In genomic region chr12:97308576-97309198, GRCh38 we compare ENCODE assay signal across 8 cellular contexts.
A peak's percentile ranks its signal among the peaks of the same experiment; 100 is the strongest.
DNase-seq lines count a peak whose midpoint lies in the region; ATAC-seq, FAIRE-seq and TF ChIP-seq lines count a peak whose summit lies in the region.

No MANE protein-coding gene starts in this region.

- H3K27me3 ChIP-seq in H1 (replicated peaks in 1 of 4; ENCODE audit: control insufficient read depth in 3 of 4, extremely low read depth in 1 of 4, insufficient read depth in 3 of 4, low read length in 3 of 4): peaks cover 0 to 6% (median 0%) of the 10 kb centered on the region in 4 experiments; a peak in 1 of 7 replicates
- no peaks in the 10 kb centered on the region for H3K27me3 ChIP-seq in neural progenitor cell

- no peak overlapping the region for H4K8ac ChIP-seq in H1 (ENCODE audit: extremely low read depth, insufficient read depth, low read length)

- H3K9ac ChIP-seq in H1 (replicated peaks in 1 of 4; ENCODE audit: extremely low read depth in 1 of 4, low read depth in 3 of 4, low read length in 3 of 4) (no peak overlapping the region), neural progenitor cell (no peak overlapping the region)

- no peak overlapping the region for H3K23ac ChIP-seq in H1 (ENCODE audit: insufficient read length)

- H3K9me2 ChIP-seq in OCI-LY7 (ENCODE audit: insufficient read depth, low read length): no peaks in the 10 kb centered on the region

- TF ChIP-seq POLR2A in H1 (IDR thresholded peaks at IDR 0.05; ENCODE audit: control extremely low read depth in 1 of 2, low read depth in 2 of 2, low read length in 2 of 2): no peak

- no peak overlapping the region for H2BK15ac ChIP-seq in H1 (ENCODE audit: low read length)

- no peaks in the 10 kb centered on the region for H3K27me3 Mint-ChIP-seq in neural progenitor cell (ENCODE audit: insufficient read depth, low read depth)

- no peak overlapping the region for H3K56ac ChIP-seq in H1 (replicated peaks; ENCODE audit: insufficient read length, low read depth, low read length)

- 68% methylated on average over 1 of the region's 1 CpG; no CpG with 5 or more reads in 1 of the 2 experiments for WGBS in H1 (ENCODE audit: extremely low coverage in 1 of 2, insufficient coverage in 1 of 2, insufficient read length in 1 of 2, insufficient replicate concordance in 2 of 2, low coverage in 1 of 2, low lambda C conversion rate in 2 of 2, missing lambda C conversion rate in 1 of 2), 2 experiments

- H2BK5ac ChIP-seq in H1 (ENCODE audit: low read depth, low read length): no peak overlapping the region

- no peak overlapping the region for H2AK5ac ChIP-seq in H1 (ENCODE audit: low read depth, low read length)

- ATAC-seq in GM19023 (IDR thresholded peaks at IDR 0.05; ENCODE audit: unreplicated experiment) (no peak), HG03460 (IDR thresholded peaks at IDR 0.05; ENCODE audit: unreplicated experiment) (no peak)

- H3K4me1 Mint-ChIP-seq in neural progenitor cell: peaks cover 31% of the 10 kb centered on the region

- CTCF ChIA-PET in OCI-LY7 (lab: Charles Lee; ENCODE audit: unreplicated experiment) (no interaction called here), H1 (lab: Charles Lee; ENCODE audit: partially characterized antibody) (interaction anchor here (0.7 to 3.4 kb wide), 25 partner anchors 10 to 319 kb away, joined by 3 to 20 read pairs (median 4); no protein-coding TSS in a partner anchor)

- H3K79me2 ChIP-seq in OCI-LY7 (ENCODE audit: insufficient read depth, low read depth, low read length) (no peaks in the 10 kb centered on the region), H1 (ENCODE audit: control insufficient read depth in 1 of 2, insufficient read depth in 2 of 2, low read length in 2 of 2) (no peaks in the 10 kb centered on the region), neural progenitor cell (ENCODE audit: low read depth) (no peaks in the 10 kb centered on the region)

- no peak overlapping the region for H4K91ac ChIP-seq in H1 (replicated peaks; ENCODE audit: insufficient read length, low read length)

- H3K9me3 Mint-ChIP-seq in neural progenitor cell: peaks cover 13% of the 10 kb centered on the region

- H3K4me3 ChIP-seq in OCI-LY7 (ENCODE audit: low read depth, low read length, poor library complexity, severe bottlenecking) (no peak overlapping the region), H1 (ENCODE audit: extremely low read depth in 1 of 4, insufficient read depth in 2 of 4, low read depth in 3 of 4, low read length in 4 of 4) (no peak overlapping the region), neural progenitor cell (no peak overlapping the region)

- no peaks in the 10 kb centered on the region; the same call in 1 of the 2 replicates for H3K36me3 ChIP-seq in OCI-LY7 (ENCODE audit: insufficient read depth, low read length)
- H3K36me3 ChIP-seq in H1 (ENCODE audit: control insufficient read depth in 2 of 4, insufficient read depth in 4 of 4, low read length in 3 of 4): no peaks in the 10 kb centered on the region
- H3K36me3 ChIP-seq in neural progenitor cell: no peaks in the 10 kb centered on the region

- H2BK120ac ChIP-seq in H1 (replicated peaks; ENCODE audit: low read depth, low read length): no peak overlapping the region

- no peaks in the 10 kb centered on the region for H3F3A ChIP-seq in neural progenitor cell (ENCODE audit: low read depth)

- no peak overlapping the region for H3K18ac ChIP-seq in H1 (ENCODE audit: extremely low read depth, low read length)

- intact Hi-C loops in OCI-LY7 (cut with micrococcal nuclease; ENCODE audit: unreplicated experiment): loop anchor here (2.0 to 5.0 kb wide), 5 partner anchors 161 to 1088 kb away; no protein-coding TSS in a partner anchor

- peaks cover 13% of the 10 kb centered on the region for H3K36me3 Mint-ChIP-seq in neural progenitor cell

- no peak overlapping the region for H2BK20ac ChIP-seq in H1 (ENCODE audit: low read length)

- no peak overlapping the region for H3K27ac ChIP-seq in OCI-LY7 (ENCODE audit: low read depth, low read length, poor library complexity, severe bottlenecking)
- no peak overlapping the region for H3K27ac ChIP-seq in H1 (ENCODE audit: low read depth, low read length)
- H3K27ac ChIP-seq in neural progenitor cell: no peak overlapping the region

- H2BK12ac ChIP-seq in H1 (ENCODE audit: low read depth, low read length): no peak overlapping the region

- no peaks in the 10 kb centered on the region for H3K79me1 ChIP-seq in H1 (ENCODE audit: low read depth, low read length)

- FAIRE-seq in H1 (lab: Jason Lieb, UNC): peak; percentile 74

- DNase-seq in DMS 273 (lab: John Stamatoyannopoulos, UW; ENCODE audit: unreplicated experiment): peak; percentile 71
- DNase-seq in DMS 273 treated with DMSO at 0.1 percent for 48 hours (lab: John Stamatoyannopoulos, UW): no peak
- DNase-seq in HT1080 (ENCODE audit: low read depth): peak; percentile 14
- DNase-seq in OCI-LY7 (ENCODE audit: low spot score): peak; percentile 55
- DNase-seq in H1 (ENCODE audit: low read depth in 1 of 2, low spot score in 2 of 2): no peak
- peak; percentile 24 for DNase-seq in neural progenitor cell (ENCODE audit: low spot score)

- no peak for TF ChIP-seq EP300 in H1 (IDR thresholded peaks at IDR 0.05; ENCODE audit: borderline replicate concordance in 1 of 2, low read depth in 2 of 2, low read length in 2 of 2)

- H3K4me3 Mint-ChIP-seq in neural progenitor cell: no peak overlapping the region

- no peak overlapping the region for H3K14ac ChIP-seq in H1 (ENCODE audit: insufficient read length)

- H3K27ac Mint-ChIP-seq in neural progenitor cell: no peak overlapping the region

- H4K5ac ChIP-seq in H1 (ENCODE audit: insufficient read length, low read depth, low read length): no peak overlapping the region

- TF ChIP-seq RAD21 in H1 (IDR thresholded peaks at IDR 0.05 in 1 of 2, conservative IDR thresholded peaks at IDR 0.05 in 1 of 2; ENCODE audit: low read depth in 2 of 2, low read length in 2 of 2): peak; percentile 46 to 58

- H3K4me1 ChIP-seq in OCI-LY7 (ENCODE audit: insufficient read depth, low read length, poor library complexity, severe bottlenecking) (peaks cover 21% of the 10 kb centered on the region), H1 (replicated peaks in 1 of 4; ENCODE audit: control insufficient read depth in 3 of 4, insufficient read depth in 4 of 4, low read length in 3 of 4) (peaks cover 1 to 12% (median 5%) of the 10 kb centered on the region in 4 experiments), neural progenitor cell (peaks cover 32% of the 10 kb centered on the region)

- BruUV-seq in OCI-LY7 (replicated peaks; lab: Mats Ljungman, UMichigan): no TSS peak

- H4K20me1 ChIP-seq in OCI-LY7 (ENCODE audit: insufficient read depth, low read length) (no peaks in the 10 kb centered on the region), H1 (replicated peaks in 1 of 2; ENCODE audit: control insufficient read depth in 1 of 2, insufficient read depth in 2 of 2, low read length in 2 of 2) (no peaks in the 10 kb centered on the region), neural progenitor cell (ENCODE audit: low read depth) (no peaks in the 10 kb centered on the region)

- H3K23me2 ChIP-seq in H1 (ENCODE audit: low read depth, low read length): no peaks in the 10 kb centered on the region

- H2AFZ ChIP-seq in OCI-LY7 (ENCODE audit: low read length): no peak overlapping the region
- no peak overlapping the region for H2AFZ ChIP-seq in H1 (ENCODE audit: low read length)
- H2AFZ ChIP-seq in neural progenitor cell (replicated peaks): no peak overlapping the region

- TF ChIP-seq CTCF in OCI-LY7 (conservative IDR thresholded peaks at IDR 0.05; ENCODE audit: low read length) (peak; percentile 91), H1 (IDR thresholded peaks at IDR 0.05; ENCODE audit: control extremely low read depth in 1 of 3, insufficient read depth in 1 of 3, low read depth in 1 of 3, low read length in 3 of 3) (peak in 2 of 3 experiments; percentile 13 to 53; a peak in 2 of 4 replicates), neural progenitor cell (IDR thresholded peaks at IDR 0.05) (peak; percentile 66)

- POLR2A ChIA-PET in OCI-LY7 (lab: Charles Lee): interaction anchor here (0.6 kb wide), 1 partner anchor 907 kb away, joined by 3 read pairs; no protein-coding TSS in a partner anchor
- POLR2A ChIA-PET in H1 (lab: Charles Lee; ENCODE audit: partially characterized antibody): no interaction called here

- H3K9me3 ChIP-seq in OCI-LY7 (ENCODE audit: low read length) (peaks cover 22% of the 10 kb centered on the region; the same call in 1 of the 2 replicates), H1 (ENCODE audit: insufficient read depth in 2 of 2, low read depth in 1 of 2, low read length in 1 of 2) (no peaks in the 10 kb centered on the region; a peak in 1 of 4 replicates), neural progenitor cell (ENCODE audit: low read depth) (no peaks in the 10 kb centered on the region)

- no peak overlapping the region for H3K4ac ChIP-seq in H1 (replicated peaks; ENCODE audit: insufficient read length, low read depth, low read length)

- H3K4me2 ChIP-seq in OCI-LY7 (ENCODE audit: low read length): no peak overlapping the region
- no peak overlapping the region for H3K4me2 ChIP-seq in H1 (ENCODE audit: insufficient read depth in 1 of 2, low read depth in 2 of 2, low read length in 2 of 2)
- no peak overlapping the region for H3K4me2 ChIP-seq in neural progenitor cell

TF ChIP-seq in H1, 55 proteins besides CTCF, POLR2A, EP300 and RAD21:
- TF ChIP-seq SAP30 (IDR thresholded peaks at IDR 0.05; ENCODE audit: insufficient read depth, insufficient replicate concordance, low read length): no peak
- TF ChIP-seq POU5F1 (IDR thresholded peaks at IDR 0.05; ENCODE audit: low read depth, low read length): no peak
- no peak for TF ChIP-seq CBX8 (IDR thresholded peaks at IDR 0.05; ENCODE audit: borderline replicate concordance, low read depth, low read length)

Comparison
In these comparisons a context has a peak if more than half of its experiments do, and no peak if none do; other contexts are left out.
1. DNase-seq: peak in DMS 273 (single experiment), HT1080 (single experiment), OCI-LY7 (single experiment) and neural progenitor cell (single experiment); none in DMS 273 treated with DMSO at 0.1 percent for 48 hours (single experiment) and H1 (0 of 2).
2. CTCF ChIP-seq: peak in every context shown above with its lines; median percentile 91 in OCI-LY7; 66 in neural progenitor cell; 33 in H1.